ENCODE assay signal across 15 cellular contexts in the genomic region with DNA sequence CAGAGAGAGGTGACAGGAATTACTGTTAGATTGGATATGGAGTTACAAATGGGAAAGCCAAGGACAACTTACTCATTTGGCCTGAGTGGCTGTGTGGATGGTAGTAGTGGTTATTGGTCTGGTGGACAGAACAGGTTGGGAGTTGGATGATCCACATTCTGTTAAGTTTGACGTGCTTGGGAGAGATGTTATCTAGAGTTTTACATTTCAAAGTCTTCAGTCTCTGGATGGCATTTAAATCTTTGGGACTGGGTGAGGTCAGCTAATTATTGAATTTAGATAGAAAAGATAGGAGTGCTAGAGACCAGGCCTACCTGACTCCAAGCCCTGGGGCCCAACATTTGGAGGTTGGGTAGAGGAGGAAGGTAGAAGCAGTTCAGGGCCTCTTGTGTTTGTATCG.
DNase-seq lines count a peak whose midpoint lies in the region; ATAC-seq and TF ChIP-seq lines count a peak whose summit lies in the region.
"Had no signal": no experiment of that assay in that cellular context is flagged by ENCODE, and none has a peak within 500 bp of the region (broad histone marks: within the 10 kb centered on the region; RNA-seq: fewer than 3 reads in every experiment).

No MANE protein-coding gene starts in this region.

- POLR2A ChIA-PET in MCF 10A (lab: Yijun Ruan, JAX): no interaction called here

- intact Hi-C loops in MCF 10A (cut with micrococcal nuclease): no loop called here

- H3K27ac Mint-ChIP-seq in memory B cell (peak overlapping the region; percentile 42), MCF 10A (ENCODE audit: low read depth, unreplicated experiment) (no peak overlapping the region)
- H3K27ac Mint-ChIP-seq: GM23338 had no signal

- CTCF ChIA-PET in MCF 10A (lab: Yijun Ruan, JAX): interaction anchor here (0.7 to 1.2 kb wide), 3 partner anchors 11 to 949 kb away, joined by 3 read pairs; no protein-coding TSS in a partner anchor

- TF ChIP-seq CTCF in MCF 10A (IDR thresholded peaks at IDR 0.05; ENCODE audit: unreplicated experiment): no peak

- H3K4me3 Mint-ChIP-seq in memory B cell (no peak overlapping the region), MCF 10A (ENCODE audit: unreplicated experiment) (no peak overlapping the region)
- H3K4me3 Mint-ChIP-seq: GM23338 had no signal

- H3K4me3 ChIP-seq in GM08714 (ENCODE audit: low read length): 0 out of 2 replicates have a peak overlapping the region, but pooled peaks have one; percentile 10
- H3K4me3 ChIP-seq: BLaER1 treated with 17β-estradiol and CSF1 and Interleukin-3, amounts not matched to agents 10 nM and 100 nM; GM23338; PC-9 had no signal

- H3K36me3 Mint-ChIP-seq in memory B cell (peaks cover 13% of the 10 kb centered on the region), MCF 10A (ENCODE audit: insufficient read depth, unreplicated experiment) (no peaks in the 10 kb centered on the region)

- H3K9me3 Mint-ChIP-seq in memory B cell: peaks cover 3% of the 10 kb centered on the region
- H3K9me3 Mint-ChIP-seq in MCF 10A (ENCODE audit: unreplicated experiment): no peaks in the 10 kb centered on the region

- DNase-seq in EH (ENCODE audit: low read depth) (peak; percentile 50), SK-N-DZ (ENCODE audit: low spot score) (peak; percentile 2), memory B cell (ENCODE audit: low spot score in 2 of 2) (no peak), MCF 10A (ENCODE audit: unreplicated experiment) (no peak), GM03348 (ENCODE audit: low spot score) (no peak), NCI-H774 (lab: John Stamatoyannopoulos, UW) (no peak)
- DNase-seq: DMS153, NCI-H146, NCI-H2081 treated with DMSO at 0.1 percent for 48 hours, NCI-H226, NCI-H526 treated with DMSO at 0.1 percent for 48 hours, PC-9 had no signal

- BruUV-seq in MCF 10A (replicated peaks; lab: Mats Ljungman, UMichigan): no TSS peak

- H3K4me1 Mint-ChIP-seq in memory B cell (peaks cover 13% of the 10 kb centered on the region), MCF 10A (ENCODE audit: insufficient read depth, unreplicated experiment) (peaks cover 16% of the 10 kb centered on the region)

- ATAC-seq in memory B cell (ENCODE audit: low read depth): no peak
- ATAC-seq: GM23338 had no signal

- H3K27me3 Mint-ChIP-seq in memory B cell (no peaks in the 10 kb centered on the region), MCF 10A (ENCODE audit: insufficient read depth, unreplicated experiment) (no peaks in the 10 kb centered on the region)

Comparison
In these comparisons a context has a peak if more than half of its experiments do, and no peak if none do; other contexts are left out.
1. DNase-seq: peak in EH (single experiment) and SK-N-DZ (single experiment); none in memory B cell (0 of 2), MCF 10A (single experiment), GM03348 (single experiment) and NCI-H774 (single experiment).